11 cellular contexts compared by ENCODE assay signal in the genomic region with DNA sequence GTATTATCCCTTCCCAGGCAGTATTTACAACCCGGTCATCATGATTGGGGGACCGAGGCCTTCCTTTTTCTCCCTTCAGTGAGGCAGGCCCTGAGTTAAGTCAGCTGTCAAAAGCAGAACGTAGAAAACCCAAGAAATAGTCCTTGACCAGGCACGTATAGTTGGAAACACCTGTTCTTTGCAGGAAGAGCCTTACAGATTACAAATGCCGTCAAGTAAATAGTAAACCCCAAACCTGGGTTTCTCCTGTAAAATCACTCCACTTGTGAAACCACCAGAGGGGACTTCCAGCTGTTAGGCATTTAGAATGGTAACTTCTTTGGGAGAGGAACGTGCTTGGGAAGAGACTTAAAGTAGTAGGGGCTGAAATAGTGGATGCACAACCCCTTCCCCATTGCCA. TPM values are rescaled to one million over a fixed set of nuclear protein-coding genes. Genes with fewer than 3 reads are reported as not detected.
A peak's percentile ranks its signal among the peaks of the same experiment; 100 is the strongest.
DNase-seq lines count a peak whose midpoint lies in the region; ATAC-seq, FAIRE-seq and TF ChIP-seq lines count a peak whose summit lies in the region.
"Had no signal": no experiment of that assay in that cellular context is flagged by ENCODE, and none has a peak within 500 bp of the region (broad histone marks: within the 10 kb centered on the region; RNA-seq: fewer than 3 reads in every experiment).

No MANE protein-coding gene starts in this region.

- TF ChIP-seq CTCF in suprapubic skin (IDR thresholded peaks at IDR 0.05) (no peak), kidney (IDR thresholded peaks at IDR 0.05; ENCODE audit: borderline replicate concordance, extremely low read depth, insufficient read depth) (no peak), ovary (IDR thresholded peaks at IDR 0.05) (no peak)

- peak overlapping the region; percentile 75 for H3K27ac Mint-ChIP-seq in activated CD8-positive, alpha-beta memory T cell treated with anti-CD3 and anti-CD28 coated beads, Interleukin-2, amount 10 ng/mL, durations not matched to agents 7 days and 5 days
- peak overlapping the region; percentile 73 for H3K27ac Mint-ChIP-seq in activated T-helper 1 cell treated with anti-CD3 and anti-CD28 coated beads, Interleukin-12 subunit alpha, Interleukin-12 subunit beta, Interleukin-2, Interleukin-4 antibody, amounts not matched to agents 30 ng/mL and 10 ng/mL and 1 ng/mL, durations not matched to agents 14 hours and 24 hours and 36 hours

- no peak for TF ChIP-seq EP300 in suprapubic skin (IDR thresholded peaks at IDR 0.05)
- no peak for TF ChIP-seq EP300 in ovary (IDR thresholded peaks at IDR 0.05)

- H3K27ac ChIP-seq in suprapubic skin (peak overlapping the region; percentile 90), kidney (ENCODE audit: low read depth in 2 of 2, low read length in 2 of 2) (peak overlapping the region in 1 of 2 donors; percentile 94), ovary (peak overlapping the region in 1 of 2 donors; percentile 84)

- H3K9me3 Mint-ChIP-seq in activated CD8-positive, alpha-beta memory T cell treated with anti-CD3 and anti-CD28 coated beads, Interleukin-2, amount 10 ng/mL, durations not matched to agents 7 days and 5 days (ENCODE audit: low read depth), result peaks cover 3% of the 10 kb centered on the region
- H3K9me3 Mint-ChIP-seq in activated T-helper 1 cell treated with anti-CD3 and anti-CD28 coated beads, Interleukin-12 subunit alpha, Interleukin-12 subunit beta, Interleukin-2, Interleukin-4 antibody, amounts not matched to agents 30 ng/mL and 10 ng/mL and 1 ng/mL, durations not matched to agents 14 hours and 24 hours and 36 hours, result peaks cover 14% of the 10 kb centered on the region

- WGBS in suprapubic skin, result 76% methylated on average over 6 of the region's 6 CpGs
- WGBS in ovary, 3 donors, result 57 to 74% (median 69%) methylated on average over 6 of the region's 6 CpGs

- peaks cover 3% of the 10 kb centered on the region for H3K4me1 Mint-ChIP-seq in activated CD8-positive, alpha-beta memory T cell treated with anti-CD3 and anti-CD28 coated beads, Interleukin-2, amount 10 ng/mL, durations not matched to agents 7 days and 5 days
- H3K4me1 Mint-ChIP-seq in activated T-helper 1 cell treated with anti-CD3 and anti-CD28 coated beads, Interleukin-12 subunit alpha, Interleukin-12 subunit beta, Interleukin-2, Interleukin-4 antibody, amounts not matched to agents 30 ng/mL and 10 ng/mL and 1 ng/mL, durations not matched to agents 14 hours and 24 hours and 36 hours (ENCODE audit: low read depth), result peaks cover 32% of the 10 kb centered on the region

- no peaks in the 10 kb centered on the region for H3K27me3 Mint-ChIP-seq in activated CD8-positive, alpha-beta memory T cell treated with anti-CD3 and anti-CD28 coated beads, Interleukin-2, amount 10 ng/mL, durations not matched to agents 7 days and 5 days
- H3K27me3 Mint-ChIP-seq in activated T-helper 1 cell treated with anti-CD3 and anti-CD28 coated beads, Interleukin-12 subunit alpha, Interleukin-12 subunit beta, Interleukin-2, Interleukin-4 antibody, amounts not matched to agents 30 ng/mL and 10 ng/mL and 1 ng/mL, durations not matched to agents 14 hours and 24 hours and 36 hours (ENCODE audit: insufficient read depth), result peaks cover 2% of the 10 kb centered on the region

- TF ChIP-seq POLR2A in suprapubic skin (IDR thresholded peaks at IDR 0.05) (no peak), ovary (IDR thresholded peaks at IDR 0.05) (no peak)

- H3K9ac ChIP-seq in kidney (ENCODE audit: low read length in 2 of 2), result peak overlapping the region in 1 of 2 donors; percentile 37

- H3K4me1 ChIP-seq in suprapubic skin (peaks cover 36% of the 10 kb centered on the region), kidney (ENCODE audit: control insufficient read depth in 1 of 2, insufficient read depth in 1 of 2, low read depth in 1 of 2, low read length in 2 of 2) (peaks cover 10 to 17% of the 10 kb centered on the region in 2 donors), ovary (ENCODE audit: insufficient read depth) (peaks cover 6% of the 10 kb centered on the region)

- H3K4me3 ChIP-seq in suprapubic skin (peak overlapping the region; percentile 78), kidney (ENCODE audit: low read length in 2 of 2) (no peak overlapping the region), ovary (no peak overlapping the region)

- CTCF ChIA-PET in activated CD8-positive, alpha-beta memory T cell treated with anti-CD3 and anti-CD28 coated beads, Interleukin-2, amount 10 ng/mL, durations not matched to agents 7 days and 5 days (lab: Charles Lee), result interaction anchor here (3.1 kb wide), 1 partner anchor 57 kb away, joined by 21 read pairs; a partner anchor contains a TSS

- no peaks in the 10 kb centered on the region for H3K36me3 ChIP-seq in suprapubic skin
- H3K36me3 ChIP-seq in kidney (ENCODE audit: control insufficient read depth in 1 of 2, insufficient read depth in 2 of 2, low read length in 2 of 2), result no peaks in the 10 kb centered on the region
- no peaks in the 10 kb centered on the region for H3K36me3 ChIP-seq in ovary

- H3K4me3 Mint-ChIP-seq in activated CD8-positive, alpha-beta memory T cell treated with anti-CD3 and anti-CD28 coated beads, Interleukin-2, amount 10 ng/mL, durations not matched to agents 7 days and 5 days, result peak overlapping the region; percentile 80
- H3K4me3 Mint-ChIP-seq in activated T-helper 1 cell treated with anti-CD3 and anti-CD28 coated beads, Interleukin-12 subunit alpha, Interleukin-12 subunit beta, Interleukin-2, Interleukin-4 antibody, amounts not matched to agents 30 ng/mL and 10 ng/mL and 1 ng/mL, durations not matched to agents 14 hours and 24 hours and 36 hours, result peak overlapping the region; percentile 72

- H3K9me3 ChIP-seq in suprapubic skin (no peaks in the 10 kb centered on the region), kidney (ENCODE audit: control insufficient read depth in 1 of 2, low read length in 2 of 2) (no peaks in the 10 kb centered on the region), ovary (no peaks in the 10 kb centered on the region)
- H3K9me3 ChIP-seq: SJSA1 had no signal

- ATAC-seq in activated CD8-positive, alpha-beta memory T cell treated with anti-CD3 and anti-CD28 coated beads, Interleukin-2, amount 10 ng/mL, durations not matched to agents 7 days and 5 days, result no peak

- DNase-seq in activated CD8-positive, alpha-beta memory T cell treated with anti-CD3 and anti-CD28 coated beads, Interleukin-2, amount 10 ng/mL, durations not matched to agents 7 days and 5 days, result no peak
- DNase-seq in activated CD8-positive, alpha-beta memory T cell treated with anti-CD3 and anti-CD28 coated beads for 24 hours, result no peak
- no peak for DNase-seq in activated T-helper 1 cell treated with anti-CD3 and anti-CD28 coated beads, Interleukin-12 subunit alpha, Interleukin-12 subunit beta, Interleukin-2, Interleukin-4 antibody, amounts not matched to agents 30 ng/mL and 10 ng/mL and 1 ng/mL, durations not matched to agents 14 hours and 24 hours and 36 hours (ENCODE audit: low spot score)
- peak; percentile 7 for DNase-seq in medulla oblongata (ENCODE audit: extremely low spot score)
- no peak for DNase-seq in suprapubic skin (ENCODE audit: low spot score in 2 of 2)
- DNase-seq in kidney, result no peak
- no peak for DNase-seq in ovary
- DNase-seq in NCI-H69 (lab: John Stamatoyannopoulos, UW), result no peak
- DNase-seq: foreskin melanocyte; stimulated activated CD4-positive, alpha-beta T cell treated with anti-CD3 and anti-CD28 coated beads, Interleukin-12 subunit alpha, Interleukin-12 subunit beta, amount 100 ng/mL, for 4 hours had no signal

- no peaks in the 10 kb centered on the region for H3K27me3 ChIP-seq in suprapubic skin
- H3K27me3 ChIP-seq in ovary, result no peaks in the 10 kb centered on the region
- H3K27me3 ChIP-seq: SJSA1 had no signal

- intact Hi-C loops in activated T-helper 1 cell treated with anti-CD3 and anti-CD28 coated beads, Interleukin-12 subunit alpha, Interleukin-12 subunit beta, Interleukin-2, Interleukin-4 antibody, amounts not matched to agents 30 ng/mL and 10 ng/mL and 1 ng/mL, durations not matched to agents 14 hours and 24 hours and 36 hours (cut with micrococcal nuclease), result loop anchor here (5.0 to 10.0 kb wide), 4 partner anchors 236 to 803 kb away; a partner anchor contains a TSS
- intact Hi-C loops in kidney (cut with DNase I), result no loop called here
- intact Hi-C loops in ovary (cut with DNase I), result loop anchor here in 2 of 4 donors (5.0 to 10.0 kb wide), 2 partner anchors 53 to 139 kb away; a partner anchor contains a TSS

- peaks cover 19% of the 10 kb centered on the region for H3K36me3 Mint-ChIP-seq in activated CD8-positive, alpha-beta memory T cell treated with anti-CD3 and anti-CD28 coated beads, Interleukin-2, amount 10 ng/mL, durations not matched to agents 7 days and 5 days
- H3K36me3 Mint-ChIP-seq in activated T-helper 1 cell treated with anti-CD3 and anti-CD28 coated beads, Interleukin-12 subunit alpha, Interleukin-12 subunit beta, Interleukin-2, Interleukin-4 antibody, amounts not matched to agents 30 ng/mL and 10 ng/mL and 1 ng/mL, durations not matched to agents 14 hours and 24 hours and 36 hours (ENCODE audit: low read depth), result peaks cover 16% of the 10 kb centered on the region

- no peak for FAIRE-seq in kidney (lab: Jason Lieb, UNC)

RNA-seq across cellular contexts. Expression of a gene that starts 1.0 kb away (rescaled TPM):
- 10 to 100 TPM; 62.5 to 73.2 TPM for total RNA-seq in activated CD8-positive, alpha-beta memory T cell treated with anti-CD3 and anti-CD28 coated beads, Interleukin-2, amount 10 ng/mL, durations not matched to agents 7 days and 5 days
- total RNA-seq in activated T-helper 1 cell treated with anti-CD3 and anti-CD28 coated beads, Interleukin-12 subunit alpha, Interleukin-12 subunit beta, Interleukin-2, Interleukin-4 antibody, amounts not matched to agents 30 ng/mL and 10 ng/mL and 1 ng/mL, durations not matched to agents 14 hours and 24 hours and 36 hours, result 61.7 and 61.8 TPM in 2 replicates
- total RNA-seq in suprapubic skin (10 to 100 TPM; 43.9 to 54.3 (median 50.0) TPM), kidney (52.0 TPM), ovary (10 to 100 TPM; 39.2 to 85.5 (median 44.4) TPM)
- polyA plus RNA-seq in kidney (ENCODE audit: insufficient read depth, low read depth, low replicate concordance) (29.1 TPM), ovary (10 to 100 TPM; 24.3 to 44.9 TPM)

RNA-seq across cellular contexts. Expression of a gene that starts 39.4 kb away (rescaled TPM):
- 10 to 100 TPM; 13.3 to 22.4 TPM for total RNA-seq in activated CD8-positive, alpha-beta memory T cell treated with anti-CD3 and anti-CD28 coated beads, Interleukin-2, amount 10 ng/mL, durations not matched to agents 7 days and 5 days
- total RNA-seq in activated T-helper 1 cell treated with anti-CD3 and anti-CD28 coated beads, Interleukin-12 subunit alpha, Interleukin-12 subunit beta, Interleukin-2, Interleukin-4 antibody, amounts not matched to agents 30 ng/mL and 10 ng/mL and 1 ng/mL, durations not matched to agents 14 hours and 24 hours and 36 hours, result 4.5 and 5.2 TPM in 2 replicates
- total RNA-seq in suprapubic skin, result 1 to 10 TPM; 1.6 to 2.7 (median 2.3) TPM
- total RNA-seq in kidney, result 10.4 TPM
- polyA plus RNA-seq in kidney (ENCODE audit: insufficient read depth, low read depth, low replicate concordance), result 2.6 TPM
- 1 to 10 TPM in 6 of 7 donors, under 1 TPM in 1; 0.76 to 5.9 (median 2.7) TPM for total RNA-seq in ovary
- polyA plus RNA-seq in ovary, result 1 to 10 TPM; 3.4 to 4.9 TPM

RNA-seq across cellular contexts. Expression of a gene that starts 56.6 kb away (rescaled TPM):
- total RNA-seq in activated CD8-positive, alpha-beta memory T cell treated with anti-CD3 and anti-CD28 coated beads, Interleukin-2, amount 10 ng/mL, durations not matched to agents 7 days and 5 days, result 10 to 100 TPM; 28.3 to 29.0 TPM
- 24.2 and 29.0 TPM in 2 replicates for total RNA-seq in activated T-helper 1 cell treated with anti-CD3 and anti-CD28 coated beads, Interleukin-12 subunit alpha, Interleukin-12 subunit beta, Interleukin-2, Interleukin-4 antibody, amounts not matched to agents 30 ng/mL and 10 ng/mL and 1 ng/mL, durations not matched to agents 14 hours and 24 hours and 36 hours
- total RNA-seq in suprapubic skin (10 to 100 TPM; 18.7 to 37.2 (median 22.9) TPM), kidney (20.5 TPM), ovary (10 to 100 TPM; 15.0 to 27.4 (median 18.0) TPM)
- polyA plus RNA-seq in kidney (ENCODE audit: insufficient read depth, low read depth, low replicate concordance) (44.1 TPM), ovary (10 to 100 TPM in 1 of 2 donors, 1 to 10 TPM in 1; 8.4 to 16.0 TPM)
